24 cellular contexts compared by ENCODE assay signal in the genomic region with DNA sequence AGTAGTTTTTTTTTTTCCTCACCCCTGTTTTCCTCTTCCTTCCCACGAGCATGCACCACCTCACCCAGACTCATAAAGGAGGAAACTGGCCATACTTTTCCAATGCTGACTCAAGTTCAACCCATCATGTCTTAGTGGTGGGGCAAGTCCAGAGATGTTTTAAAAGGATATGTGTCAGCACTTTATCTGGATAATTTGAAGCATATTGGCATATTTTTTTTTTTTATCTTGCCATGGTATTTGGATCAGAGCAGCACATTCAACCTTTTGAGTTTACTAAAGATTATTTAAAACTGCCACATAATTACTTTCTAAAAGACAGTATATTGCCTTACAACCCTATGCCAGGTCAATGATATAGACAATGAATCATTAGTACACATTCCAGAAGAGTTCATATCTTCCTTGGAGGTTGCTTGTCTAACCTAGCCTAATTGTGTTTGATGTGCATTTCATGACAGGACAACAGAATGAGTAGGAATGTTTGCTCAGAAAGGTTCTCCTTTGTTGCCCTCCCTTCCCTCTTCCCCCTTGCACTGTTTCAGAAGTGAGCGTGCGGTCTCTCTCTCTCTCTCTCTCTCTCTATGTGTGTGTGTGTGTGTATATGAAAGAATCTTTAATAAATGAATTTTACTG.
"Had no signal": no experiment of that assay in that cellular context is flagged by ENCODE, and none has a peak within 500 bp of the region (broad histone marks: within the 10 kb centered on the region; RNA-seq: fewer than 3 reads in every experiment).

No MANE protein-coding gene starts in this region.

- H3K4me2 ChIP-seq: neural progenitor cell had no signal

- DNase-seq: effector CD8-positive, alpha-beta T cell; endodermal cell; erythroblast; gastrocnemius medialis; head of caudate nucleus; kidney; left cardiac atrium; left lung; mesendoderm; midbrain; naive thymus-derived CD4-positive, alpha-beta T cell; sigmoid colon; stimulated activated CD4-positive, alpha-beta T cell treated with anti-CD3 and anti-CD28 coated beads, Interleukin-2, amount 100 ng/mL, for 24 hours; stimulated activated CD4-positive, alpha-beta T cell treated with anti-CD3 and anti-CD28 coated beads, Interleukin-4, amount 100 ng/mL, for 24 hours; stimulated activated naive CD4-positive, alpha-beta T cell treated with Interleukin-2 at 50 U/mL for 16 hours; stomach; thyroid gland; trophoblast cell had no signal

- H3K9me3 ChIP-seq: gastrocnemius medialis, prostate gland, right atrium auricular region, thyroid gland, vagina had no signal

- H3K27ac ChIP-seq: gastrocnemius medialis, left lung, neural progenitor cell, parathyroid adenoma, prostate gland, right atrium auricular region, sigmoid colon, stomach, thyroid gland, vagina had no signal

- H3K4me1 ChIP-seq: gastrocnemius medialis, left lung, neural progenitor cell, parathyroid adenoma, prostate gland, right atrium auricular region, sigmoid colon, stomach, thyroid gland, vagina had no signal

- ATAC-seq: gastrocnemius medialis; left cardiac atrium; left lung; naive thymus-derived CD4-positive, alpha-beta T cell; stimulated activated effector memory CD8-positive, alpha-beta T cell treated with anti-CD3 and anti-CD28 coated beads, Interleukin-12 subunit alpha, Interleukin-12 subunit beta, amount 100 ng/mL, for 72 hours had no signal

- H3K27me3 ChIP-seq: gastrocnemius medialis, left lung, neural progenitor cell, right atrium auricular region, sigmoid colon, stomach, thyroid gland, vagina had no signal

- H3K4me3 ChIP-seq: gastrocnemius medialis, left lung, neural progenitor cell, prostate gland, right atrium auricular region, sigmoid colon, stomach, thyroid gland, vagina had no signal

- H3K36me3 ChIP-seq: gastrocnemius medialis, left lung, neural progenitor cell, prostate gland, right atrium auricular region, sigmoid colon, stomach, thyroid gland, vagina had no signal
